14 cellular contexts compared by ENCODE assay signal in the genomic region with DNA sequence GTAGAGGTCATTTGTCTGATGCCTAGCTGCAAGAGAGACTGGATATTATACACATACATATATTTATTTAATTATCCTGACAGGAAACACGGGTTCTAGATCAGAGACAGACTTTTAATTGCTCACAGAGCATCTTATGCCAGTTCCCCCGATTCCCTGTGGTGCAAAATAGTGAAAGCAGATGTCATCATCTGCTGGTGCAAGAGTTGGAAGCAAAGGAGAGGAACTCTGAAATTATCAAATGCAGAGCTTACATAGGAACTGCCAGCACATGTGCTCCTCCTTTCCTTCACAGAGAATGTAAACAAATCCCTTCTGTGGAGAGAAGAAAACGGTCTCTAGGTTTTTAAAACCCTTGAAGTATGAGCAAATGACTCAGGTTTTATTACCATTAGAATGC.
"Had no signal": no experiment of that assay in that cellular context is flagged by ENCODE, and none has a peak within 500 bp of the region (broad histone marks: within the 10 kb centered on the region; RNA-seq: fewer than 3 reads in every experiment).

No MANE protein-coding gene starts in this region.

- H3K36me3 Mint-ChIP-seq: neural progenitor cell had no signal

- DNase-seq: activated CD4-positive, alpha-beta T cell treated with anti-CD3 and anti-CD28 coated beads for 4 hours; activated CD8-positive, alpha-beta memory T cell treated with anti-CD3 and anti-CD28 coated beads, Interleukin-2, amount 50 U/mL, for 4 hours; activated CD8-positive, alpha-beta T cell treated with anti-CD3 and anti-CD28 coated beads for 36 hours; activated naive CD4-positive, alpha-beta T cell; effector memory CD4-positive, alpha-beta T cell; pancreas; retina; stimulated activated CD4-positive, alpha-beta T cell treated with anti-CD3 and anti-CD28 coated beads, Interleukin-4, amount 100 ng/mL, for 4 hours; stimulated activated naive CD8-positive, alpha-beta T cell treated with anti-CD3 and anti-CD28 coated beads, Interleukin-15, amount 100 ng/mL, for 72 hours; testis; upper lobe of right lung had no signal

- H3K9me3 Mint-ChIP-seq: activated CD8-positive, alpha-beta T cell treated with anti-CD3 and anti-CD28 coated beads for 36 hours; activated T-helper 1 cell treated with anti-CD3 and anti-CD28 coated beads, Interleukin-12 subunit alpha, Interleukin-12 subunit beta, Interleukin-2, Interleukin-4 antibody, amounts not matched to agents 30 ng/mL and 10 ng/mL and 1 ng/mL, durations not matched to agents 14 hours and 24 hours and 36 hours; neural progenitor cell; stimulated activated naive CD8-positive, alpha-beta T cell treated with anti-CD3 and anti-CD28 coated beads, Interleukin-15, amount 100 ng/mL, for 72 hours had no signal

- H3K4me3 Mint-ChIP-seq: activated CD8-positive, alpha-beta T cell treated with anti-CD3 and anti-CD28 coated beads for 36 hours; activated T-helper 1 cell treated with anti-CD3 and anti-CD28 coated beads, Interleukin-12 subunit alpha, Interleukin-12 subunit beta, Interleukin-2, Interleukin-4 antibody, amounts not matched to agents 30 ng/mL and 10 ng/mL and 1 ng/mL, durations not matched to agents 14 hours and 24 hours and 36 hours; mesothelial cell of epicardium; neural progenitor cell; stimulated activated naive CD8-positive, alpha-beta T cell treated with anti-CD3 and anti-CD28 coated beads, Interleukin-15, amount 100 ng/mL, for 72 hours had no signal

- H3K27me3 Mint-ChIP-seq: activated CD8-positive, alpha-beta T cell treated with anti-CD3 and anti-CD28 coated beads for 36 hours; stimulated activated naive CD8-positive, alpha-beta T cell treated with anti-CD3 and anti-CD28 coated beads, Interleukin-15, amount 100 ng/mL, for 72 hours had no signal

- H3K27ac Mint-ChIP-seq: activated CD8-positive, alpha-beta T cell treated with anti-CD3 and anti-CD28 coated beads for 36 hours; activated T-helper 1 cell treated with anti-CD3 and anti-CD28 coated beads, Interleukin-12 subunit alpha, Interleukin-12 subunit beta, Interleukin-2, Interleukin-4 antibody, amounts not matched to agents 30 ng/mL and 10 ng/mL and 1 ng/mL, durations not matched to agents 14 hours and 24 hours and 36 hours; mesothelial cell of epicardium; neural progenitor cell; stimulated activated naive CD8-positive, alpha-beta T cell treated with anti-CD3 and anti-CD28 coated beads, Interleukin-15, amount 100 ng/mL, for 72 hours had no signal

- H3K4me1 Mint-ChIP-seq: neural progenitor cell; stimulated activated naive CD8-positive, alpha-beta T cell treated with anti-CD3 and anti-CD28 coated beads, Interleukin-15, amount 100 ng/mL, for 72 hours had no signal
